Comparison of ENCODE assay signal across 17 cellular contexts in the genomic region with DNA sequence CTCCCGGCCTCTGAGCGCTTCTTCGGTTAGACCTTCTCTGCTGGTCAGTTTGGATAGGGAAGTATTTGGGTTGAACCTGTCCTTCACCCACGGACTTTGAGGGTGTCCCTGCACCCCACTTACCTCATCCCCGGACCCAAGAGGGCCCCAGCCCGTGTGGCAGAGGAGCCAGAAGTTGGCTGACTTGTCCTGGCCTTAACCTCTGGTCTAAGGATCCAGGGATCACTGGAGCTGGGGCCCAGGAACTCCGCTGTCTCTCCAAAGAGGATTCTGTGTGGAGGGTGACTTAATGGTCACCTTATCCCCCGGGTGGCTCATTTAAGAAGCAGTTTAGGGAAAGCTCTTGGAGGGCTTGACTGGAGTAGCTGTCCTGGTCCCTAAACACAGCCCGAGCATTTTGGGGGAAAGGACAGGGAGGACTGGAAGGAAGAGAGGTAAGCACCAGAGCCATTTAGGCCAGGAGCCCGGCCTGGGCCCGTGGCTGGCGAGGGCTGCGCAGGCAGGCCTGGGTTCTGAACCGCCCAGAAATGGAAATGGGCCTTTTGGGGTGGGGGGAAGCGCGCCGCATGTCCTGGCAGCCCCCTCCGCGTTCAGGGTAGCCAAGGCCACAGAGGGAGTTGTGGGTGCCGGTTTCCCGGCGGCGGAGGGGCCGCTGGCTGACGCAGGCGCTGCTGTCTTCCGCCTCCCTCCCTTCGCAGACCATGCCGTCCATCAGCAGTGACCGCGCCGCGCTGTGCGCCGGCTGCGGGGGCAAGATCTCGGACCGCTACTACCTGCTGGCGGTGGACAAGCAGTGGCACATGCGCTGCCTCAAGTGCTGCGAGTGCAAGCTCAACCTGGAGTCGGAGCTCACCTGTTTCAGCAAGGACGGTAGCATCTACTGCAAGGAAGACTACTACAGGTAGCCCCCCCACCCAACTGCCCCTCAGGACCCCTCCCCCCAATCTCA. TPM values are rescaled to one million over a fixed set of nuclear protein-coding genes. Genes with fewer than 3 reads are reported as not detected.
DNase-seq lines count a peak whose midpoint lies in the region; ATAC-seq, FAIRE-seq and TF ChIP-seq lines count a peak whose summit lies in the region.
"Had no signal": no experiment of that assay in that cellular context is flagged by ENCODE, and none has a peak within 500 bp of the region (broad histone marks: within the 10 kb centered on the region; RNA-seq: fewer than 3 reads in every experiment).

No MANE protein-coding gene starts in this region.

- DNase-seq in left ventricle myocardium inferior (no peak), right cardiac atrium (no peak), naive B cell (no peak), dermis blood vessel endothelial cell (no peak), HUDEP-2 (lab: John Stamatoyannopoulos, UW; ENCODE audit: unreplicated experiment in 76 of 76) (no peak), H54 (ENCODE audit: insufficient read length, low spot score) (no peak)
- DNase-seq: mucosa of descending colon; MV-4-11; stimulated activated CD4-positive, alpha-beta T cell treated with anti-CD3 and anti-CD28 coated beads, Interleukin-4, amount 100 ng/mL, for 1 hour had no signal

- 33% methylated on average over 43 of the region's 43 CpGs for WGBS in right cardiac atrium

- peaks cover 46 to 72% (median 59%) of the 10 kb centered on the region in 3 donors for H3K27me3 Mint-ChIP-seq in naive B cell

- H3K4me3 Mint-ChIP-seq in naive B cell, result peak overlapping the region; percentile 26 to 87 (median 66)
- H3K4me3 Mint-ChIP-seq: stimulated activated effector memory CD8-positive, alpha-beta T cell treated with anti-CD3 and anti-CD28 coated beads, Interleukin-12 subunit alpha, Interleukin-12 subunit beta, amount 100 ng/mL, for 72 hours had no signal

- ATAC-seq in right cardiac atrium, result no peak
- ATAC-seq in naive B cell (ENCODE audit: low read depth in 2 of 2), result no peak
- no peak for ATAC-seq in HG02678 (IDR thresholded peaks at IDR 0.05; ENCODE audit: unreplicated experiment)
- ATAC-seq: activated CD4-positive, CD25-positive, alpha-beta regulatory T cell treated with anti-CD3 and anti-CD28 coated beads, Interleukin-2, amount 50 U/mL, for 24 hours; mucosa of descending colon; stimulated activated effector memory CD8-positive, alpha-beta T cell treated with anti-CD3 and anti-CD28 coated beads, Interleukin-12 subunit alpha, Interleukin-12 subunit beta, amount 100 ng/mL, for 72 hours had no signal

- H3K27me3 ChIP-seq in left ventricle myocardium inferior (ENCODE audit: low read depth) (peaks cover 100% of the 10 kb centered on the region), right cardiac atrium (ENCODE audit: control insufficient read depth, insufficient read depth) (no peaks in the 10 kb centered on the region)

- H3K27ac ChIP-seq in left ventricle myocardium inferior (replicated peaks), result no peak overlapping the region
- H3K27ac ChIP-seq in right cardiac atrium (ENCODE audit: low read length), result no peak overlapping the region
- peak overlapping the region; percentile 62 for H3K27ac ChIP-seq in angular gyrus (ENCODE audit: low read depth, low read length)
- H3K27ac ChIP-seq: BLaER1 treated with 17β-estradiol and CSF1 and Interleukin-3, amounts not matched to agents 10 nM and 100 nM; vagina had no signal

- H3K4me1 Mint-ChIP-seq in naive B cell, result peaks cover 36 to 61% (median 53%) of the 10 kb centered on the region in 3 donors

- peaks cover 0 to 28% (median 17%) of the 10 kb centered on the region in 7 donors for H3K9me3 Mint-ChIP-seq in naive B cell
- H3K9me3 Mint-ChIP-seq: stimulated activated effector memory CD8-positive, alpha-beta T cell treated with anti-CD3 and anti-CD28 coated beads, Interleukin-12 subunit alpha, Interleukin-12 subunit beta, amount 100 ng/mL, for 72 hours had no signal

- peaks cover 5 to 8% of the 10 kb centered on the region in 2 donors for H3K36me3 Mint-ChIP-seq in naive B cell

- H3K4me3 ChIP-seq in left ventricle myocardium inferior (peak overlapping the region; percentile 61), right cardiac atrium (ENCODE audit: low read length) (no peak overlapping the region)
- H3K4me3 ChIP-seq: mucosa of descending colon had no signal

- no peaks in the 10 kb centered on the region for H3K9me3 ChIP-seq in left ventricle myocardium inferior (replicated peaks)
- H3K9me3 ChIP-seq in right cardiac atrium (ENCODE audit: control insufficient read depth, low read length), result no peaks in the 10 kb centered on the region
- H3K9me3 ChIP-seq: mucosa of descending colon, vagina had no signal

- H3K36me3 ChIP-seq in left ventricle myocardium inferior, result no peaks in the 10 kb centered on the region
- H3K36me3 ChIP-seq: BLaER1 treated with 17β-estradiol and CSF1 and Interleukin-3, amounts not matched to agents 10 nM and 100 nM; vagina had no signal

- intact Hi-C loops in left ventricle myocardium inferior (cut with micrococcal nuclease), result no loop called here
- intact Hi-C loops in right cardiac atrium (cut with DNase I), result loop anchor here in 1 of 4 donors (5.0 kb wide), 1 partner anchor 471 kb away; no protein-coding TSS in a partner anchor

- H3K4me1 ChIP-seq in left ventricle myocardium inferior (peaks cover 73% of the 10 kb centered on the region), right cardiac atrium (ENCODE audit: control insufficient read depth, insufficient read depth, low read length) (peaks cover 4% of the 10 kb centered on the region)

- no peak for TF ChIP-seq CTCF in left ventricle myocardium inferior (IDR thresholded peaks at IDR 0.05; ENCODE audit: borderline replicate concordance)

- FAIRE-seq in H54 (lab: Jason Lieb, UNC), result no peak
- FAIRE-seq: GM18507, keratinocyte had no signal

- no peak for TF ChIP-seq POLR2A in H54 (IDR thresholded peaks at IDR 0.05; ENCODE audit: low read depth, low read length)

- H3K27ac Mint-ChIP-seq in naive B cell, result peak overlapping the region in 3 of 6 donors; percentile 71 to 84 (median 76)
- H3K27ac Mint-ChIP-seq: stimulated activated effector memory CD8-positive, alpha-beta T cell treated with anti-CD3 and anti-CD28 coated beads, Interleukin-12 subunit alpha, Interleukin-12 subunit beta, amount 100 ng/mL, for 72 hours had no signal

RNA-seq across cellular contexts. Expression of a gene that starts 2.0 kb away (rescaled TPM):
- total RNA-seq in left ventricle myocardium inferior (not detected), right cardiac atrium (under 1 TPM in 1 of 4 donors, not detected in 3; 0.17 TPM), dermis blood vessel endothelial cell (not detected in 2 replicates)
- polyA plus RNA-seq in right cardiac atrium (0.07 TPM), naive B cell (ENCODE audit: low read depth in 6 of 6) (under 1 TPM in 1 of 6 donors, not detected in 5; 0.27 TPM)
- total RNA-seq: mucosa of descending colon, vagina had no signal
